ENCODE assay signal across 16 cellular contexts in genomic region chr15:68510558-68510957, GRCh38.
DNase-seq lines count a peak whose midpoint lies in the region; TF ChIP-seq lines count a peak whose summit lies in the region.
"Had no signal": no experiment of that assay in that cellular context is flagged by ENCODE, and none has a peak within 500 bp of the region (broad histone marks: within the 10 kb centered on the region; RNA-seq: fewer than 3 reads in every experiment).

No MANE protein-coding gene starts in this region.

- H3K9me3 ChIP-seq in breast epithelium, result no peaks in the 10 kb centered on the region
- no peaks in the 10 kb centered on the region for H3K9me3 ChIP-seq in mammary epithelial cell (replicated peaks; ENCODE audit: insufficient read depth, low read length)
- peaks cover 0 to 3% (median 0%) of the 10 kb centered on the region in 5 donors for H3K9me3 ChIP-seq in subcutaneous abdominal adipose tissue (ENCODE audit: control insufficient read depth in 5 of 5, low read length in 5 of 5)

- no peaks in the 10 kb centered on the region for H3K36me3 ChIP-seq in breast epithelium
- H3K36me3 ChIP-seq in mammary epithelial cell (ENCODE audit: insufficient read depth, low read length), result no peaks in the 10 kb centered on the region
- no peaks in the 10 kb centered on the region for H3K36me3 ChIP-seq in subcutaneous abdominal adipose tissue (ENCODE audit: control insufficient read depth in 5 of 5, insufficient read depth in 5 of 5, low read length in 5 of 5)

- no peak overlapping the region for H3K4me2 ChIP-seq in mammary epithelial cell (ENCODE audit: insufficient read depth, low read depth, low read length)

- in situ Hi-C loops in mammary epithelial cell (cut with MboI; ENCODE audit: low sequenced_read_pairs in 2 of 2), result no loop called here
- in situ Hi-C loops in G401 (cut with HindIII; ENCODE audit: low sequenced_read_pairs), result no loop called here

- no peak for TF ChIP-seq POLR2A in breast epithelium (IDR thresholded peaks at IDR 0.05)
- no peak for TF ChIP-seq POLR2A in NB4 (IDR thresholded peaks at IDR 0.05; ENCODE audit: extremely low read depth, insufficient read length)

- WGBS in mammary epithelial cell (ENCODE audit: low coverage, missing lambda C conversion rate), result 97% methylated on average over 2 of the region's 2 CpGs

- TF ChIP-seq CTCF in breast epithelium (IDR thresholded peaks at IDR 0.05), result no peak
- no peak for TF ChIP-seq CTCF in mammary epithelial cell (conservative IDR thresholded peaks at IDR 0.05 in 1 of 2, IDR thresholded peaks at IDR 0.05 in 1 of 2; ENCODE audit: extremely low read depth in 1 of 2, insufficient read depth in 1 of 2, low read depth in 1 of 2, low read length in 2 of 2)
- no peak for TF ChIP-seq CTCF in NB4 (IDR thresholded peaks at IDR 0.05; ENCODE audit: low read depth, low read length)
- TF ChIP-seq CTCF in fibroblast of pulmonary artery (IDR thresholded peaks at IDR 0.05; ENCODE audit: low read length, missing control alignments), result no peak

- H3K4me3 ChIP-seq in breast epithelium (no peak overlapping the region), mammary epithelial cell (replicated peaks in 1 of 3; ENCODE audit: insufficient read depth in 1 of 3, low read depth in 2 of 3, low read length in 3 of 3) (no peak overlapping the region), NB4 (ENCODE audit: low read depth, low read length) (no peak overlapping the region), fibroblast of pulmonary artery (replicated peaks; ENCODE audit: low read depth, low read length) (no peak overlapping the region), subcutaneous abdominal adipose tissue (ENCODE audit: low read depth in 1 of 5, low read length in 5 of 5) (peak overlapping the region in 1 of 5 donors; percentile 22)

- H3K27ac ChIP-seq in breast epithelium (peak overlapping the region; percentile 69 to 84), mammary epithelial cell (ENCODE audit: insufficient read depth, low read depth, low read length) (no peak overlapping the region), subcutaneous abdominal adipose tissue (ENCODE audit: low read depth, low read length) (peak overlapping the region; percentile 41)

- H2AFZ ChIP-seq in mammary epithelial cell (ENCODE audit: low read depth, low read length), result no peak overlapping the region

- no peak for DNase-seq in breast epithelium (ENCODE audit: low spot score in 2 of 2)
- no peak for DNase-seq in mammary epithelial cell
- peak; percentile 8 for DNase-seq in NB4 (ENCODE audit: low read depth)
- DNase-seq in fibroblast of pulmonary artery (ENCODE audit: low read depth), result peak; percentile 4
- no peak for DNase-seq in stimulated activated CD4-positive, alpha-beta T cell treated with anti-CD3 and anti-CD28 coated beads, Interleukin-2, amount 100 ng/mL, for 48 hours
- DNase-seq in G401 (ENCODE audit: low spot score), result no peak
- DNase-seq in putamen (ENCODE audit: low spot score), result no peak
- DNase-seq: ACHN; CD4-positive, CD25-positive, alpha-beta regulatory T cell; DMS53; HCEC 1CT; IMR-90; NCI-H1092 treated with DMSO at 0.1 percent for 48 hours; NCI-H1694 treated with DMSO at 0.1 percent for 48 hours; NCI-H446 had no signal

- dilution Hi-C loops in mammary epithelial cell (cut with HindIII; ENCODE audit: low sequenced_read_pairs), result no loop called here

- H4K20me1 ChIP-seq in mammary epithelial cell (ENCODE audit: insufficient read depth, low read length), result no peaks in the 10 kb centered on the region

- CTCF ChIA-PET in mammary epithelial cell (lab: Charles Lee; ENCODE audit: low non-redundant PET), result no interaction called here

- no peaks in the 10 kb centered on the region for H3K79me2 ChIP-seq in mammary epithelial cell (ENCODE audit: insufficient read depth, low read length)

- no TSS peak for BruUV-seq in mammary epithelial cell (replicated peaks; lab: Mats Ljungman, UMichigan)

- intact Hi-C loops in breast epithelium (cut with DNase I; ENCODE audit: low total_unique reads), result no loop called here
- intact Hi-C loops in mammary epithelial cell (cut with micrococcal nuclease), result no loop called here

- H3K27me3 ChIP-seq in breast epithelium (no peaks in the 10 kb centered on the region), mammary epithelial cell (ENCODE audit: insufficient read depth, low read length) (no peaks in the 10 kb centered on the region), subcutaneous abdominal adipose tissue (ENCODE audit: control insufficient read depth in 5 of 5, insufficient read depth in 4 of 5, low read length in 5 of 5) (no peaks in the 10 kb centered on the region)

- H3K4me1 ChIP-seq in breast epithelium (peaks cover 6 to 9% of the 10 kb centered on the region in 2 donors), mammary epithelial cell (ENCODE audit: insufficient read depth, low read length) (no peaks in the 10 kb centered on the region), subcutaneous abdominal adipose tissue (ENCODE audit: control insufficient read depth in 5 of 5, insufficient read depth in 5 of 5, low read length in 5 of 5) (peaks cover 5 to 45% (median 35%) of the 10 kb centered on the region in 5 donors)

- H3K9ac ChIP-seq in mammary epithelial cell (ENCODE audit: insufficient read depth, low read length), result no peak overlapping the region
- H3K9ac ChIP-seq in subcutaneous abdominal adipose tissue (ENCODE audit: low read length in 5 of 5), result no peak overlapping the region

Comparison
In these comparisons a context has a peak if more than half of its experiments do, and no peak if none do; other contexts are left out.
1. DNase-seq: peak in NB4 (single experiment) and fibroblast of pulmonary artery (single experiment); none in breast epithelium (0 of 2), mammary epithelial cell (single experiment), stimulated activated CD4-positive, alpha-beta T cell treated with anti-CD3 and anti-CD28 coated beads, Interleukin-2, amount 100 ng/mL, for 48 hours (0 of 2), G401 (single experiment) and putamen (single experiment).